ENCODE assay signal across 13 cellular contexts in the genomic region with DNA sequence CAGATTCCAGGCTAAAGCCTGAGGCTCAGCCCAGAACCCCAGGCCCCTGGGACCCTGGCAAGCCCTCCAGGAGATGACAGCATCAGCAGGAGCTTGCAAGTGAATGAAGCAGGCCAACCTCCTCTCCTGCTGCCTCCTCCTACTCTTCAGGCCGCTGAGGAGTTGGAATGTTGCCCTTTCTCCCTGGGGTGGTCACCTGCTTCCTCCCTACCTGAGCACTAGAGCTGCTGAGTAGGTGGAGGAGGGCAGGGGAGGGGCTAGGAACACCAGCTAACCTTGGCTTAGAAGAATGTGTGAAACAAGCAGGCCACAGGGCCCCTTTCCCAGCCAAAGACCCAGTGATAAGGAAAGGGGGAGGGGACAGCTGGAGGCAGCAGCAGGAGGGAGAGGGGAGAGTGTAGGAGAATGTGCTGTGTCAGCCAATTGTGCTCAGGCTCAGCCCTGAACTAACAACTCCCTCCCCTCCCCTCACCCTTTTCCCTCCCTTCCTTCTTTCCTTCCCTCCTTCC. TPM values are rescaled to one million over a fixed set of nuclear protein-coding genes. Genes with fewer than 3 reads are reported as not detected.
A peak's percentile ranks its signal among the peaks of the same experiment; 100 is the strongest.
DNase-seq lines count a peak whose midpoint lies in the region; ATAC-seq and TF ChIP-seq lines count a peak whose summit lies in the region.
"Had no signal": no experiment of that assay in that cellular context is flagged by ENCODE, and none has a peak within 500 bp of the region (broad histone marks: within the 10 kb centered on the region; RNA-seq: fewer than 3 reads in every experiment).

No MANE protein-coding gene starts in this region.

- H3K27me3 ChIP-seq in BLaER1: peaks cover 82% of the 10 kb centered on the region
- no peaks in the 10 kb centered on the region for H3K27me3 ChIP-seq in cardiac muscle cell

- H3K27me3 Mint-ChIP-seq in nephron progenitor cell (ENCODE audit: low read depth, poor library complexity): peaks cover 3% of the 10 kb centered on the region

- H3K4me1 ChIP-seq in BLaER1 (peaks cover 23% of the 10 kb centered on the region), cardiac muscle cell (ENCODE audit: low read depth) (peaks cover 16% of the 10 kb centered on the region)
- H3K4me1 ChIP-seq: prostate gland had no signal

- no peak for ATAC-seq in stimulated activated effector memory CD8-positive, alpha-beta T cell treated with anti-CD3 and anti-CD28 coated beads, Interleukin-12 subunit alpha, Interleukin-12 subunit beta, amount 100 ng/mL, for 72 hours
- no peak for ATAC-seq in GM19452 (IDR thresholded peaks at IDR 0.05; ENCODE audit: unreplicated experiment)
- ATAC-seq: activated CD4-positive, alpha-beta T cell treated with anti-CD3 and anti-CD28 coated beads for 36 hours; stimulated activated memory B cell treated with anti-CD40 and anti-IgM and Interleukin-4, amounts not matched to agents 10 μg/mL and 1 μg/mL and 100 μg/mL, for 72 hours had no signal

- H3K9ac ChIP-seq in BLaER1: no peak overlapping the region

- H3K27ac Mint-ChIP-seq in nephron progenitor cell: peak overlapping the region; percentile 75
- no peak overlapping the region for H3K27ac Mint-ChIP-seq in stimulated activated effector memory CD8-positive, alpha-beta T cell treated with anti-CD3 and anti-CD28 coated beads, Interleukin-12 subunit alpha, Interleukin-12 subunit beta, amount 100 ng/mL, for 72 hours
- H3K27ac Mint-ChIP-seq: activated CD4-positive, alpha-beta T cell treated with anti-CD3 and anti-CD28 coated beads for 36 hours; stimulated activated memory B cell treated with anti-CD40 and anti-IgM and Interleukin-4, amounts not matched to agents 10 μg/mL and 1 μg/mL and 100 μg/mL, for 72 hours had no signal

- H3K36me3 Mint-ChIP-seq in nephron progenitor cell (ENCODE audit: low read depth): no peaks in the 10 kb centered on the region
- peaks cover 6% of the 10 kb centered on the region for H3K36me3 Mint-ChIP-seq in stimulated activated effector memory CD8-positive, alpha-beta T cell treated with anti-CD3 and anti-CD28 coated beads, Interleukin-12 subunit alpha, Interleukin-12 subunit beta, amount 100 ng/mL, for 72 hours
- H3K36me3 Mint-ChIP-seq: stimulated activated memory B cell treated with anti-CD40 and anti-IgM and Interleukin-4, amounts not matched to agents 10 μg/mL and 1 μg/mL and 100 μg/mL, for 72 hours had no signal

- H4K20me1 ChIP-seq in BLaER1: peaks cover 8% of the 10 kb centered on the region; the same call in 1 of the 2 replicates

- H3K9me3 ChIP-seq in BLaER1: no peaks in the 10 kb centered on the region
- H3K9me3 ChIP-seq in cardiac muscle cell (ENCODE audit: low read depth): no peaks in the 10 kb centered on the region
- H3K9me3 ChIP-seq: prostate gland had no signal

- H3K27ac ChIP-seq in BLaER1 (no peak overlapping the region), cardiac muscle cell (peak overlapping the region; percentile 89)
- H3K27ac ChIP-seq: prostate gland had no signal

- no peak overlapping the region for H3K4me3 ChIP-seq in BLaER1
- H3K4me3 ChIP-seq in cardiac muscle cell: no peak overlapping the region
- H3K4me3 ChIP-seq: prostate gland had no signal

- peaks cover 57% of the 10 kb centered on the region for H3K9me3 Mint-ChIP-seq in nephron progenitor cell
- no peaks in the 10 kb centered on the region for H3K9me3 Mint-ChIP-seq in stimulated activated effector memory CD8-positive, alpha-beta T cell treated with anti-CD3 and anti-CD28 coated beads, Interleukin-12 subunit alpha, Interleukin-12 subunit beta, amount 100 ng/mL, for 72 hours
- H3K9me3 Mint-ChIP-seq: stimulated activated memory B cell treated with anti-CD40 and anti-IgM and Interleukin-4, amounts not matched to agents 10 μg/mL and 1 μg/mL and 100 μg/mL, for 72 hours had no signal

- peaks cover 84% of the 10 kb centered on the region for H3K4me1 Mint-ChIP-seq in nephron progenitor cell
- no peaks in the 10 kb centered on the region for H3K4me1 Mint-ChIP-seq in stimulated activated effector memory CD8-positive, alpha-beta T cell treated with anti-CD3 and anti-CD28 coated beads, Interleukin-12 subunit alpha, Interleukin-12 subunit beta, amount 100 ng/mL, for 72 hours
- H3K4me1 Mint-ChIP-seq: activated CD4-positive, alpha-beta T cell treated with anti-CD3 and anti-CD28 coated beads for 36 hours; stimulated activated memory B cell treated with anti-CD40 and anti-IgM and Interleukin-4, amounts not matched to agents 10 μg/mL and 1 μg/mL and 100 μg/mL, for 72 hours had no signal

- peak overlapping the region; percentile 30 for H3K4me2 ChIP-seq in BLaER1

- DNase-seq in NCI-H2227 treated with DMSO at 0.1 percent for 48 hours (lab: John Stamatoyannopoulos, UW) (peak; percentile 3), cardiac muscle cell (ENCODE audit: low read depth in 1 of 2, low spot score in 1 of 2) (peak; percentile 72 to 74), nephron progenitor cell (peak; percentile 26), hippocampal formation (lab: John Stamatoyannopoulos, UW) (no peak), NOMO-1 treated with DMSO at 0.1 percent for 48 hours (lab: John Stamatoyannopoulos, UW; ENCODE audit: unreplicated experiment) (no peak)
- no peak for DNase-seq in stimulated activated effector memory CD8-positive, alpha-beta T cell treated with anti-CD3 and anti-CD28 coated beads, Interleukin-12 subunit alpha, Interleukin-12 subunit beta, amount 100 ng/mL, for 72 hours (ENCODE audit: low spot score in 2 of 2)
- DNase-seq: activated CD4-positive, alpha-beta T cell treated with anti-CD3 and anti-CD28 coated beads for 36 hours; MV-4-11; stimulated activated CD4-positive, alpha-beta T cell treated with anti-CD3 and anti-CD28 coated beads, Interleukin-2, amount 100 ng/mL, for 24 hours had no signal

- H3K4me3 Mint-ChIP-seq in nephron progenitor cell: peak overlapping the region; percentile 21
- H3K4me3 Mint-ChIP-seq in stimulated activated effector memory CD8-positive, alpha-beta T cell treated with anti-CD3 and anti-CD28 coated beads, Interleukin-12 subunit alpha, Interleukin-12 subunit beta, amount 100 ng/mL, for 72 hours: no peak overlapping the region
- H3K4me3 Mint-ChIP-seq: activated CD4-positive, alpha-beta T cell treated with anti-CD3 and anti-CD28 coated beads for 36 hours; stimulated activated memory B cell treated with anti-CD40 and anti-IgM and Interleukin-4, amounts not matched to agents 10 μg/mL and 1 μg/mL and 100 μg/mL, for 72 hours had no signal

- TF ChIP-seq CTCF in cardiac muscle cell (IDR thresholded peaks at IDR 0.05; ENCODE audit: low read depth, low read length): no peak
- no peak for TF ChIP-seq CTCF in nephron progenitor cell (IDR thresholded peaks at IDR 0.05)

- no peaks in the 10 kb centered on the region for H3K36me3 ChIP-seq in BLaER1
- no peaks in the 10 kb centered on the region for H3K36me3 ChIP-seq in cardiac muscle cell
- H3K36me3 ChIP-seq: prostate gland had no signal

RNA-seq across cellular contexts. Expression of gene PJA1, which starts 58.0 kb away (rescaled TPM):
- total RNA-seq in cardiac muscle cell: 67.4 and 68.9 TPM in 2 replicates
- 73.4 and 79.7 TPM in 2 replicates for polyA plus RNA-seq in cardiac muscle cell

Comparison
In these comparisons a context has a peak if more than half of its experiments do, and no peak if none do; other contexts are left out.
1. DNase-seq: peak in NCI-H2227 treated with DMSO at 0.1 percent for 48 hours (single experiment), cardiac muscle cell (2 of 2) and nephron progenitor cell (single experiment); none in hippocampal formation (0 of 2), stimulated activated effector memory CD8-positive, alpha-beta T cell treated with anti-CD3 and anti-CD28 coated beads, Interleukin-12 subunit alpha, Interleukin-12 subunit beta, amount 100 ng/mL, for 72 hours (0 of 2) and NOMO-1 treated with DMSO at 0.1 percent for 48 hours (single experiment).